1 cellular context compared by ENCODE assay signal in genomic region chr12:57549909-57550627, GRCh38.
TF ChIP-seq lines count a peak whose summit lies in the region.

Gene KIF5A, plus strand, starts transcription at chr12:57550044. Its CDS starts 228 bp downstream, at chr12:57550272.

TF ChIP-seq in HepG2, 621 proteins besides CTCF, POLR2A, EP300 and RAD21 (continued from another document and continues in another):
- TF ChIP-seq ZNF468 (CRISPR knock-in tag; IDR thresholded peaks at IDR 0.05) (no peak), TBX2 (CRISPR knock-in tag; IDR thresholded peaks at IDR 0.05; ENCODE audit: borderline replicate concordance) (no peak), RBFOX2 (IDR thresholded peaks at IDR 0.05; ENCODE audit: low read depth, low read length) (peak; percentile 56), ZNF75D (CRISPR knock-in tag; IDR thresholded peaks at IDR 0.05; ENCODE audit: borderline replicate concordance) (no peak), MAX (IDR thresholded peaks at IDR 0.05) (0 out of 2 replicates have a peak, but pooled peaks have one; percentile 36), HDAC1 (CRISPR knock-in tag; IDR thresholded peaks at IDR 0.05) (0 out of 2 replicates have a peak, but pooled peaks have one; percentile 26), ZBTB44 (CRISPR knock-in tag; IDR thresholded peaks at IDR 0.05) (no peak), KDM3A (CRISPR knock-in tag; IDR thresholded peaks at IDR 0.05; ENCODE audit: low read depth) (no peak), KAT7 (CRISPR knock-in tag; IDR thresholded peaks at IDR 0.05; ENCODE audit: borderline replicate concordance) (peak; percentile 36; the same call in 1 of the 2 replicates), HNRNPK (IDR thresholded peaks at IDR 0.05; ENCODE audit: low read depth, low read length, poor library complexity, severe bottlenecking) (peak; percentile 82), NFKB2 (CRISPR knock-in tag; IDR thresholded peaks at IDR 0.05; ENCODE audit: borderline replicate concordance) (peak; percentile 35; the same call in 1 of the 2 replicates), ZNF367 (CRISPR knock-in tag; IDR thresholded peaks at IDR 0.05; ENCODE audit: borderline replicate concordance) (no peak), HNRNPUL1 (IDR thresholded peaks at IDR 0.05; ENCODE audit: low read depth, low read length) (no peak), ZNF761 (CRISPR knock-in tag; conservative IDR thresholded peaks at IDR 0.05) (no peak), ARID4A (CRISPR knock-in tag; IDR thresholded peaks at IDR 0.05; ENCODE audit: borderline replicate concordance) (peak; percentile 30; the same call in 1 of the 2 replicates), NCOA2 (CRISPR knock-in tag; IDR thresholded peaks at IDR 0.05) (no peak), ZNF777 (CRISPR knock-in tag; IDR thresholded peaks at IDR 0.05) (peak; percentile 71), SIN3B (IDR thresholded peaks at IDR 0.05; ENCODE audit: low read length) (no peak), SP1 (IDR thresholded peaks at IDR 0.05) (no peak), SP1 (CRISPR knock-in tag; IDR thresholded peaks at IDR 0.05) (peak; percentile 16; the same call in 1 of the 2 replicates), HES4 (CRISPR knock-in tag; IDR thresholded peaks at IDR 0.05; ENCODE audit: borderline replicate concordance) (0 out of 2 replicates have a peak, but pooled peaks have one; percentile 27), GABPB1 (CRISPR knock-in tag; IDR thresholded peaks at IDR 0.05) (peak; percentile 63; the same call in 1 of the 2 replicates), HOXA7 (CRISPR knock-in tag; IDR thresholded peaks at IDR 0.05) (no peak), HCFC1 (IDR thresholded peaks at IDR 0.05; ENCODE audit: low read depth, low read length) (no peak), HNF4A (CRISPR knock-in tag; IDR thresholded peaks at IDR 0.05) (no peak), ZNF841 (CRISPR knock-in tag; IDR thresholded peaks at IDR 0.05; ENCODE audit: borderline replicate concordance) (no peak), ZNF619 (CRISPR knock-in tag; IDR thresholded peaks at IDR 0.05) (0 out of 2 replicates have a peak, but pooled peaks have one; percentile 26), RNF2 (conservative IDR thresholded peaks at IDR 0.05; ENCODE audit: low read depth) (0 out of 2 replicates have a peak, but pooled peaks have one; percentile 65), GMEB2 (CRISPR knock-in tag; IDR thresholded peaks at IDR 0.05; ENCODE audit: low read depth) (no peak), MYC (CRISPR knock-in tag; IDR thresholded peaks at IDR 0.05; ENCODE audit: borderline replicate concordance) (0 out of 2 replicates have a peak, but pooled peaks have one; percentile 21), NFRKB (IDR thresholded peaks at IDR 0.05) (no peak), GPBP1L1 (CRISPR knock-in tag; IDR thresholded peaks at IDR 0.05) (no peak), SRSF1 (optimal IDR thresholded peaks at IDR 0.05; ENCODE audit: low read depth, low read length) (peak; percentile 59), HMGXB4 (CRISPR knock-in tag; IDR thresholded peaks at IDR 0.05; ENCODE audit: borderline replicate concordance in 1 of 2, low read depth in 1 of 2) (peak in 1 of 2 experiments; percentile 41; a peak in 1 of 4 replicates), ZNF607 (CRISPR knock-in tag; IDR thresholded peaks at IDR 0.05; ENCODE audit: borderline replicate concordance) (no peak), CHD2 (IDR thresholded peaks at IDR 0.05; ENCODE audit: low read depth, low read length) (no peak), HHEX (CRISPR knock-in tag; IDR thresholded peaks at IDR 0.05) (no peak), MLX (CRISPR knock-in tag; IDR thresholded peaks at IDR 0.05) (no peak), KLF6 (CRISPR knock-in tag; IDR thresholded peaks at IDR 0.05) (0 out of 2 replicates have a peak, but pooled peaks have one; percentile 36), ZNF446 (CRISPR knock-in tag; IDR thresholded peaks at IDR 0.05) (no peak), SMAD3 (CRISPR knock-in tag; IDR thresholded peaks at IDR 0.05) (no peak), HOXD1 (CRISPR knock-in tag; IDR thresholded peaks at IDR 0.05) (0 out of 2 replicates have a peak, but pooled peaks have one; percentile 25), XBP1 (CRISPR knock-in tag; IDR thresholded peaks at IDR 0.05) (no peak), ZNF543 (CRISPR knock-in tag; IDR thresholded peaks at IDR 0.05) (peak; percentile 51; the same call in 1 of the 2 replicates), HOMEZ (CRISPR knock-in tag; IDR thresholded peaks at IDR 0.05; ENCODE audit: low read depth) (no peak), MAZ (IDR thresholded peaks at IDR 0.05; ENCODE audit: borderline replicate concordance, low read depth, low read length) (0 out of 2 replicates have a peak, but pooled peaks have one; percentile 37), MAZ (CRISPR knock-in tag; IDR thresholded peaks at IDR 0.05; ENCODE audit: low read depth) (0 out of 2 replicates have a peak, but pooled peaks have one; percentile 30), ZNF263 (CRISPR knock-in tag; IDR thresholded peaks at IDR 0.05) (0 out of 2 replicates have a peak, but pooled peaks have one; percentile 28), KDM2A (CRISPR knock-in tag; IDR thresholded peaks at IDR 0.05; ENCODE audit: borderline replicate concordance, low read depth) (peak; percentile 51; the same call in 1 of the 2 replicates), SNAI1 (CRISPR knock-in tag; IDR thresholded peaks at IDR 0.05; ENCODE audit: borderline replicate concordance) (no peak), CCAR2 (optimal IDR thresholded peaks at IDR 0.05; ENCODE audit: low read depth, low read length) (no peak), ZFYVE20 (CRISPR knock-in tag; IDR thresholded peaks at IDR 0.05; ENCODE audit: borderline replicate concordance, low read depth) (no peak), NCOR1 (IDR thresholded peaks at IDR 0.05; ENCODE audit: borderline replicate concordance, low read length) (no peak), ZNF350 (CRISPR knock-in tag; IDR thresholded peaks at IDR 0.05; ENCODE audit: borderline replicate concordance, low read depth) (no peak), SP5 (CRISPR knock-in tag; IDR thresholded peaks at IDR 0.05; ENCODE audit: borderline replicate concordance, low read depth) (peak; percentile 72), ZNF251 (CRISPR knock-in tag; IDR thresholded peaks at IDR 0.05) (no peak), SMARCC2 (IDR thresholded peaks at IDR 0.05) (no peak)
